In the genomic region with DNA sequence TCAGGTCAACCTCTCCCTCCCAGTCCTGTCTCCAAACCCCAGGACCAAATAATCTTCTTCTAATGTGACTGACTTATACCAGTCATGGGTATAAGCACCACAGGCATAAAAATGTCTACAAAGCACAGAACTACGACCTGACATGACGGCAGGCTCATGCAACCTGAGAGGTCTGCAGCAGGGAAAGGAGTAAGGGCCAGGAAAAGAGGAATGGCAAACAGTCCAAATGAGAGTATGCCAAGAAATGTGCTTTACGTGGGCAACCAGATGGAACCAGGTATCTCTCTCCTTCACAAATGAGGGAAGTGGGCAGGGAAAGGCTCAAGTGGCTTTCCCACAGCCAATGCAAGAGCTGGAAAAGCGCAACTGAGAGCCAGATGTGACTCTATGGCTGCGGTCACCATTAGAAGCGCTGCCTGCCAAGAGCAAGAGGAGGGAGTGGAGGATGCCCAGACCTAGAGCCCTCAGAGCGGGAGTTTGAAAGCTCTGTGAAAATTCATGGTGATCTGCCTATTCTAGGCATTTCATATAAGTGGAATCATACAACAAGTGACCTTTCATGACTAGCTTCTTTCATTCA, we compare ENCODE assay signal across 17 cellular contexts. TPM values are rescaled to one million over a fixed set of nuclear protein-coding genes. Genes with fewer than 3 reads are reported as not detected.
DNase-seq lines count a peak whose midpoint lies in the region; ATAC-seq and FAIRE-seq lines count a peak whose summit lies in the region.
"Had no signal": no experiment of that assay in that cellular context is flagged by ENCODE, and none has a peak within 500 bp of the region (broad histone marks: within the 10 kb centered on the region; RNA-seq: fewer than 3 reads in every experiment).

No MANE protein-coding gene starts in this region.

- peaks cover 9% of the 10 kb centered on the region for H3K36me3 ChIP-seq in CD8-positive, alpha-beta memory T cell (ENCODE audit: insufficient read depth, low read length)
- H3K36me3 ChIP-seq in small intestine (ENCODE audit: control insufficient read depth in 2 of 2, insufficient read depth in 2 of 2, low read length in 2 of 2) = peaks cover 7 to 8% of the 10 kb centered on the region in 2 donors
- H3K36me3 ChIP-seq: ovary had no signal

- POLR2A ChIA-PET in CD8-positive, alpha-beta memory T cell (lab: Charles Lee) = no interaction called here

- no peak for FAIRE-seq in small intestine (lab: Jason Lieb, UNC)
- FAIRE-seq: endometrium had no signal

- peaks cover 9 to 58% (median 15%) of the 10 kb centered on the region in 3 donors for H3K36me3 Mint-ChIP-seq in CD8-positive, alpha-beta memory T cell
- H3K36me3 Mint-ChIP-seq in dendritic cell treated with granulocyte-macrophage colony-stimulating factor and Interleukin-4, amounts not matched to agents 40 ng/mL and 50 ng/mL, for 4 days (ENCODE audit: low read depth) = peaks cover 77% of the 10 kb centered on the region

- H3K27me3 Mint-ChIP-seq in CD8-positive, alpha-beta memory T cell = peaks cover 0 to 2% of the 10 kb centered on the region in 2 donors
- H3K27me3 Mint-ChIP-seq in dendritic cell treated with granulocyte-macrophage colony-stimulating factor and Interleukin-4, amounts not matched to agents 40 ng/mL and 50 ng/mL, for 4 days = no peaks in the 10 kb centered on the region

- H3K4me3 ChIP-seq in CD8-positive, alpha-beta memory T cell (ENCODE audit: low read length) = no peak overlapping the region
- no peak overlapping the region for H3K4me3 ChIP-seq in small intestine (ENCODE audit: low read depth in 1 of 2, low read length in 2 of 2)
- H3K4me3 ChIP-seq: body of pancreas, ovary, vagina had no signal

- DNase-seq in CD8-positive, alpha-beta memory T cell = no peak
- DNase-seq in NCI-H2029 (lab: John Stamatoyannopoulos, UW) = peak; percentile 99
- DNase-seq in sciatic nerve (ENCODE audit: low spot score) = peak; percentile 28
- no peak for DNase-seq in small intestine
- no peak for DNase-seq in DMS 273 (lab: John Stamatoyannopoulos, UW; ENCODE audit: unreplicated experiment)
- DNase-seq in KBM-7 = no peak
- DNase-seq: activated gamma-delta T cell treated with Interleukin-2 at 50 U/mL for 16 hours, body of pancreas, GDM1, NCI-H1048, NCI-H526 treated with DMSO at 0.1 percent for 48 hours, ovary had no signal

- 92 to 95% (median 94%) methylated on average over 7 of the region's 7 CpGs for WGBS in small intestine, 3 donors

- peaks cover 95 to 100% (median 100%) of the 10 kb centered on the region in 3 donors for H3K4me1 Mint-ChIP-seq in CD8-positive, alpha-beta memory T cell
- H3K4me1 Mint-ChIP-seq in dendritic cell treated with granulocyte-macrophage colony-stimulating factor and Interleukin-4, amounts not matched to agents 40 ng/mL and 50 ng/mL, for 4 days (ENCODE audit: low read depth) = peaks cover 97% of the 10 kb centered on the region

- intact Hi-C loops in dendritic cell treated with granulocyte-macrophage colony-stimulating factor and Interleukin-4, amounts not matched to agents 40 ng/mL and 50 ng/mL, for 4 days (cut with micrococcal nuclease) = no loop called here
- intact Hi-C loops in sciatic nerve (cut with DNase I) = no loop called here

- H3K4me3 Mint-ChIP-seq in CD8-positive, alpha-beta memory T cell = peak overlapping the region in 5 of 7 donors; percentile 24 to 58 (median 25)
- no peak overlapping the region for H3K4me3 Mint-ChIP-seq in dendritic cell treated with granulocyte-macrophage colony-stimulating factor and Interleukin-4, amounts not matched to agents 40 ng/mL and 50 ng/mL, for 4 days
- H3K4me3 Mint-ChIP-seq: mesothelial cell of epicardium had no signal

- H3K9me3 Mint-ChIP-seq in CD8-positive, alpha-beta memory T cell = no peaks in the 10 kb centered on the region
- no peaks in the 10 kb centered on the region for H3K9me3 Mint-ChIP-seq in dendritic cell treated with granulocyte-macrophage colony-stimulating factor and Interleukin-4, amounts not matched to agents 40 ng/mL and 50 ng/mL, for 4 days
- H3K9me3 Mint-ChIP-seq: mesothelial cell of epicardium had no signal

- peak overlapping the region; percentile 59 to 99 (median 90) for H3K27ac Mint-ChIP-seq in CD8-positive, alpha-beta memory T cell
- H3K27ac Mint-ChIP-seq in dendritic cell treated with granulocyte-macrophage colony-stimulating factor and Interleukin-4, amounts not matched to agents 40 ng/mL and 50 ng/mL, for 4 days = peak overlapping the region; percentile 71
- H3K27ac Mint-ChIP-seq: mesothelial cell of epicardium had no signal

- no peaks in the 10 kb centered on the region for H3K27me3 ChIP-seq in CD8-positive, alpha-beta memory T cell (ENCODE audit: insufficient read depth, low read length, poor library complexity, severe bottlenecking)
- no peaks in the 10 kb centered on the region for H3K27me3 ChIP-seq in small intestine (ENCODE audit: control insufficient read depth in 2 of 2, insufficient read depth in 2 of 2, low read length in 2 of 2)
- H3K27me3 ChIP-seq: body of pancreas, ovary, vagina had no signal

- no peaks in the 10 kb centered on the region for H3K9me3 ChIP-seq in CD8-positive, alpha-beta memory T cell (ENCODE audit: low read length)
- no peaks in the 10 kb centered on the region for H3K9me3 ChIP-seq in small intestine (ENCODE audit: control insufficient read depth, low read depth)
- H3K9me3 ChIP-seq: body of pancreas, ovary, vagina had no signal

- H3K27ac ChIP-seq in CD8-positive, alpha-beta memory T cell (ENCODE audit: low read depth, low read length) = no peak overlapping the region
- no peak overlapping the region for H3K27ac ChIP-seq in small intestine (ENCODE audit: low read depth in 1 of 2, low read length in 1 of 2)
- H3K27ac ChIP-seq: body of pancreas, ovary, vagina had no signal

- CTCF ChIA-PET in CD8-positive, alpha-beta memory T cell (lab: Charles Lee) = no interaction called here

- H3K4me1 ChIP-seq in CD8-positive, alpha-beta memory T cell (ENCODE audit: insufficient read depth, low read length) = peaks cover 80% of the 10 kb centered on the region
- peaks cover 7 to 10% of the 10 kb centered on the region in 2 donors for H3K4me1 ChIP-seq in small intestine (ENCODE audit: control insufficient read depth in 2 of 2, insufficient read depth in 1 of 2, low read depth in 1 of 2, low read length in 1 of 2)

- in situ Hi-C loops in KBM-7 (cut with MboI; ENCODE audit: low pct_unique_long_range_greater_than_20kb, low sequenced_read_pairs) = loop anchor here (25.0 kb wide), 1 partner anchor 201 kb away; the partner anchor contains the start of gene ENTPD6

- ATAC-seq in sciatic nerve (no peak), HG03196 (IDR thresholded peaks at IDR 0.05; ENCODE audit: unreplicated experiment) (no peak)
- ATAC-seq: body of pancreas had no signal

RNA-seq across cellular contexts. Expression of gene APMAP, which starts 6.0 kb away (rescaled TPM):
- total RNA-seq in CD8-positive, alpha-beta memory T cell = 10 to 100 TPM; 82.5 to 83.6 TPM
- polyA plus RNA-seq in CD8-positive, alpha-beta memory T cell = 228 TPM
- total RNA-seq in sciatic nerve = 47.3 TPM
- 10 to 100 TPM; 12.3 to 50.9 (median 18.6) TPM for polyA plus RNA-seq in small intestine

RNA-seq across cellular contexts. Expression of gene CST7, which starts 37.5 kb away (rescaled TPM):
- total RNA-seq in CD8-positive, alpha-beta memory T cell = 100 to 1,000 TPM; 124 to 131 TPM
- polyA plus RNA-seq in CD8-positive, alpha-beta memory T cell = 889 TPM
- total RNA-seq in sciatic nerve = 6.7 TPM
- polyA plus RNA-seq in small intestine = 1 to 10 TPM; 2.5 to 4.9 (median 3.1) TPM
- total RNA-seq: mesothelial cell of epicardium had no signal

Comparison
In these comparisons a context has a peak if more than half of its experiments do, and no peak if none do; other contexts are left out.
1. DNase-seq: peak in NCI-H2029 (single experiment) and sciatic nerve (single experiment); none in CD8-positive, alpha-beta memory T cell (0 of 5), small intestine (single experiment), DMS 273 (single experiment) and KBM-7 (single experiment).
2. RNA of gene CST7, which starts 37.5 kb away (total RNA-seq): 124 to 131 TPM in CD8-positive, alpha-beta memory T cell; 6.7 TPM in sciatic nerve (single experiment); every median in the first group is over 10 times any median in the second.